8 cellular contexts compared by ENCODE assay signal in the genomic region with DNA sequence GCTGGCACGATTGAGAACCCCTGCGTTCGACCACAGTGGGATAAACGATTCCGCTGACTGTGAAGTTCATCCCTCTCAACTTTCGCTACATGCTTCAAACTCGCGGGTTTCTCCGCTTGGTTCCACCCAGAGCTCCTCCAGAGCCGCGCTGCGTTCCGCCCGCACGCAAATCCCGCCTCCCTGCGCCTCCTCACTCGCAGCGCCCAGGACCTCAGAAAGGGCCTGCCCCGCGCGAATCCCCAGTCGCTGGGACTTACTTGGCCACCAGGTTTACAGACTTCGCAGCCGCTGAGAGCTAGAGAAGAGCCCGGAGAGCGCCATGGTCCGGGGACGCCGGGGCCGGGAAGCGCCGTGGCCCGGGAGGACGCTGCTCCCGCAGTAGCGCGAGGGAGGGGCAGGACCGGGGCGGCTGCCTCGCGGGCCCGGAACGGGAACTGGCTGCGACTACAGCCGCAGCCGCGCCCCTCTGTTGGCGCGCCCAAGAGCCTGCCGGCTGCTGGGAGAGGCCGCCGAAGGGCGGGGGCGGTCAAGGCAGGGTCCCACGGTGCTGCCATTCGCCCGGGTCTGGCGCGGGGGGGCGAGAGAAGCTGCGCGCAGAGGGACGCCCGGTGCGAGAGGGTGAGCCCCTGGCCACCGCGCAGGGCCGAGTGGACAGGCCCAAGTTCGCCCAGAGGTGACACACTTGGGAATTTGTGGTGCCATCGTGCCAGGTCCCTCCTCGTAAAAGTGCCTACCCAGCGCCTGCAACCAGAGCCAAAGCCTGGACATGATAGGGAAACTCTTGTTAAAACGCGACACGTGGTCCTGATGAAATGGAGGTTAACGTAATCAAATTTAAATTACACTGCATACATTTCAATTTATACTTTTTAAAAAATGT. TPM values are rescaled to one million over a fixed set of nuclear protein-coding genes. Genes with fewer than 3 reads are reported as not detected.
A peak's percentile ranks its signal among the peaks of the same experiment; 100 is the strongest.
DNase-seq lines count a peak whose midpoint lies in the region; ATAC-seq, FAIRE-seq and TF ChIP-seq lines count a peak whose summit lies in the region.

A gene with protein sequence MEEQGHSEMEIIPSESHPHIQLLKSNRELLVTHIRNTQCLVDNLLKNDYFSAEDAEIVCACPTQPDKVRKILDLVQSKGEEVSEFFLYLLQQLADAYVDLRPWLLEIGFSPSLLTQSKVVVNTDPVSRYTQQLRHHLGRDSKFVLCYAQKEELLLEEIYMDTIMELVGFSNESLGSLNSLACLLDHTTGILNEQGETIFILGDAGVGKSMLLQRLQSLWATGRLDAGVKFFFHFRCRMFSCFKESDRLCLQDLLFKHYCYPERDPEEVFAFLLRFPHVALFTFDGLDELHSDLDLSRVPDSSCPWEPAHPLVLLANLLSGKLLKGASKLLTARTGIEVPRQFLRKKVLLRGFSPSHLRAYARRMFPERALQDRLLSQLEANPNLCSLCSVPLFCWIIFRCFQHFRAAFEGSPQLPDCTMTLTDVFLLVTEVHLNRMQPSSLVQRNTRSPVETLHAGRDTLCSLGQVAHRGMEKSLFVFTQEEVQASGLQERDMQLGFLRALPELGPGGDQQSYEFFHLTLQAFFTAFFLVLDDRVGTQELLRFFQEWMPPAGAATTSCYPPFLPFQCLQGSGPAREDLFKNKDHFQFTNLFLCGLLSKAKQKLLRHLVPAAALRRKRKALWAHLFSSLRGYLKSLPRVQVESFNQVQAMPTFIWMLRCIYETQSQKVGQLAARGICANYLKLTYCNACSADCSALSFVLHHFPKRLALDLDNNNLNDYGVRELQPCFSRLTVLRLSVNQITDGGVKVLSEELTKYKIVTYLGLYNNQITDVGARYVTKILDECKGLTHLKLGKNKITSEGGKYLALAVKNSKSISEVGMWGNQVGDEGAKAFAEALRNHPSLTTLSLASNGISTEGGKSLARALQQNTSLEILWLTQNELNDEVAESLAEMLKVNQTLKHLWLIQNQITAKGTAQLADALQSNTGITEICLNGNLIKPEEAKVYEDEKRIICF (minus strand): TSS at position 436 of the 880 bp plus-strand sequence. CDS start 21,863 bp downstream, outside the sequence.

- H3K27me3 Mint-ChIP-seq in T-helper 2 cell treated with Interferon-gamma antibody and Interleukin-4, amounts not matched to agents 5 μg/mL and 100 μg/mL, for 36 hours (ENCODE audit: low read depth) = no peaks in the 10 kb centered on the region
- H3K27me3 Mint-ChIP-seq in astrocyte (ENCODE audit: low read depth, unreplicated experiment) = peaks cover 4% of the 10 kb centered on the region

- FAIRE-seq in astrocyte (lab: Jason Lieb, UNC) = no peak

- peak within 1 kb of the TSS; percentile 95 for H3K4me2 ChIP-seq in astrocyte (ENCODE audit: low read length)

- peak within 1 kb of the TSS; percentile 92 for H3K4me3 Mint-ChIP-seq in T-helper 2 cell treated with Interferon-gamma antibody and Interleukin-4, amounts not matched to agents 5 μg/mL and 100 μg/mL, for 36 hours
- peak within 1 kb of the TSS; percentile 94 for H3K4me3 Mint-ChIP-seq in astrocyte (ENCODE audit: unreplicated experiment)

- peak within 1 kb of the TSS; percentile 77 for H2AFZ ChIP-seq in astrocyte (ENCODE audit: low read depth, low read length)

- H3K36me3 ChIP-seq in astrocyte (ENCODE audit: insufficient read depth, low read length) = no peaks in the 10 kb centered on the region
- H3K36me3 ChIP-seq in aorta (ENCODE audit: control insufficient read depth in 1 of 2, insufficient read depth in 2 of 2, low read length in 1 of 2) = no peaks in the 10 kb centered on the region

- H4K20me1 ChIP-seq in astrocyte (ENCODE audit: insufficient read depth, low read length) = no peaks in the 10 kb centered on the region

- H3K4me1 ChIP-seq in astrocyte (ENCODE audit: insufficient read depth, low read length) = peaks cover 9% of the 10 kb centered on the region
- H3K4me1 ChIP-seq in aorta (ENCODE audit: control insufficient read depth in 1 of 2, insufficient read depth in 2 of 2, low read length in 2 of 2) = no peaks in the 10 kb centered on the region

- H3K27ac ChIP-seq in astrocyte (ENCODE audit: low read depth, low read length) = peak within 1 kb of the TSS; percentile 74
- peak within 1 kb of the TSS; percentile 25 to 77 for H3K27ac ChIP-seq in aorta (ENCODE audit: low read depth in 1 of 2, low read length in 2 of 2)

- peaks cover 18% of the 10 kb centered on the region for H3K36me3 Mint-ChIP-seq in T-helper 2 cell treated with Interferon-gamma antibody and Interleukin-4, amounts not matched to agents 5 μg/mL and 100 μg/mL, for 36 hours (ENCODE audit: low read depth)
- peaks cover 7% of the 10 kb centered on the region for H3K36me3 Mint-ChIP-seq in astrocyte (ENCODE audit: low read depth, unreplicated experiment)

- peaks cover 20% of the 10 kb centered on the region for H3K79me2 ChIP-seq in astrocyte (ENCODE audit: insufficient read depth, low read length)

- intact Hi-C loops in aorta (cut with DNase I) = loop anchor here in 1 of 2 donors (2.0 kb wide), 1 partner anchor 26 kb away; the partner anchor contains the start of gene GGCT

- peaks cover 45% of the 10 kb centered on the region for H3K4me1 Mint-ChIP-seq in T-helper 2 cell treated with Interferon-gamma antibody and Interleukin-4, amounts not matched to agents 5 μg/mL and 100 μg/mL, for 36 hours (ENCODE audit: low read depth)
- peaks cover 24% of the 10 kb centered on the region for H3K4me1 Mint-ChIP-seq in astrocyte (ENCODE audit: low read depth, unreplicated experiment)

- H3K27me3 ChIP-seq in astrocyte (ENCODE audit: insufficient read depth, low read length) (no peaks in the 10 kb centered on the region), aorta (ENCODE audit: control insufficient read depth in 1 of 2, insufficient read depth in 2 of 2, low read length in 1 of 2) (no peaks in the 10 kb centered on the region)

- ATAC-seq in HG02588 (IDR thresholded peaks at IDR 0.05; ENCODE audit: unreplicated experiment) (peak; percentile 94), aorta (ENCODE audit: low FRiP score) (peak; percentile 96)

- no peaks in the 10 kb centered on the region for H3K9me3 Mint-ChIP-seq in T-helper 2 cell treated with Interferon-gamma antibody and Interleukin-4, amounts not matched to agents 5 μg/mL and 100 μg/mL, for 36 hours
- H3K9me3 Mint-ChIP-seq in astrocyte (ENCODE audit: unreplicated experiment) = no peaks in the 10 kb centered on the region

- TF ChIP-seq CTCF in GM12873 (IDR thresholded peaks at IDR 0.05; ENCODE audit: insufficient read depth, low read depth, low read length, missing control alignments) = peak; percentile 13
- no peak for TF ChIP-seq CTCF in astrocyte (IDR thresholded peaks at IDR 0.05; ENCODE audit: insufficient read depth, low read depth, low read length)

- DNase-seq in NCI-H1105 (lab: John Stamatoyannopoulos, UW) (peak; percentile 73), astrocyte (ENCODE audit: low read depth) (peak; percentile 63), hepatic stellate cell (ENCODE audit: low spot score) (peak; percentile 76), retina (peak; percentile 89), aorta (peak; percentile 88 to 91)
- peak; percentile 78 for DNase-seq in T-helper 2 cell treated with Interferon-gamma antibody and Interleukin-4, amounts not matched to agents 5 μg/mL and 100 μg/mL, for 36 hours (ENCODE audit: low spot score)

- H3K9me3 ChIP-seq in astrocyte (ENCODE audit: insufficient read depth, low read depth, low read length) (no peaks in the 10 kb centered on the region), aorta (ENCODE audit: control insufficient read depth, low read length) (no peaks in the 10 kb centered on the region)

- peak within 1 kb of the TSS; percentile 68 for H3K4me3 ChIP-seq in astrocyte (ENCODE audit: insufficient read depth, low read depth, low read length)
- H3K4me3 ChIP-seq in aorta (ENCODE audit: low read length in 2 of 2) = peak within 1 kb of the TSS; percentile 22 to 72

- 0 to 1% methylated on average over 73 to 77 of the region's 77 CpGs for WGBS in aorta, 2 donors

- H3K9ac ChIP-seq in astrocyte (ENCODE audit: low read length) = peak within 1 kb of the TSS; percentile 82

- H3K27ac Mint-ChIP-seq in T-helper 2 cell treated with Interferon-gamma antibody and Interleukin-4, amounts not matched to agents 5 μg/mL and 100 μg/mL, for 36 hours = peak within 1 kb of the TSS; percentile 90
- peak within 1 kb of the TSS; percentile 95 for H3K27ac Mint-ChIP-seq in astrocyte (ENCODE audit: unreplicated experiment)

RNA-seq across cellular contexts. Expression of the gene that starts here (rescaled TPM):
- total RNA-seq in astrocyte (9.3 and 9.7 TPM in 2 replicates), aorta (10 to 100 TPM; 18.5 to 38.4 TPM)
- 10 to 100 TPM in 1 of 2 donors, 1 to 10 TPM in 1; 2.4 to 19.9 TPM for polyA plus RNA-seq in aorta

Comparison
In these comparisons a context has a peak if more than half of its experiments do, and no peak if none do; other contexts are left out.
1. Peak in every context shown above with its lines: DNase-seq, ATAC-seq, H3K4me3 ChIP-seq and H3K27ac ChIP-seq.